In genomic region chr3:170524072-170524471, GRCh38 we compare ENCODE assay signal across 1 cellular context.
TF ChIP-seq lines count a peak whose summit lies in the region.

No MANE protein-coding gene starts in this region.

TF ChIP-seq in GM23338, 12 proteins besides CTCF, POLR2A, EP300 and RAD21 (continued from another document):
- TF ChIP-seq, protein P1, sequence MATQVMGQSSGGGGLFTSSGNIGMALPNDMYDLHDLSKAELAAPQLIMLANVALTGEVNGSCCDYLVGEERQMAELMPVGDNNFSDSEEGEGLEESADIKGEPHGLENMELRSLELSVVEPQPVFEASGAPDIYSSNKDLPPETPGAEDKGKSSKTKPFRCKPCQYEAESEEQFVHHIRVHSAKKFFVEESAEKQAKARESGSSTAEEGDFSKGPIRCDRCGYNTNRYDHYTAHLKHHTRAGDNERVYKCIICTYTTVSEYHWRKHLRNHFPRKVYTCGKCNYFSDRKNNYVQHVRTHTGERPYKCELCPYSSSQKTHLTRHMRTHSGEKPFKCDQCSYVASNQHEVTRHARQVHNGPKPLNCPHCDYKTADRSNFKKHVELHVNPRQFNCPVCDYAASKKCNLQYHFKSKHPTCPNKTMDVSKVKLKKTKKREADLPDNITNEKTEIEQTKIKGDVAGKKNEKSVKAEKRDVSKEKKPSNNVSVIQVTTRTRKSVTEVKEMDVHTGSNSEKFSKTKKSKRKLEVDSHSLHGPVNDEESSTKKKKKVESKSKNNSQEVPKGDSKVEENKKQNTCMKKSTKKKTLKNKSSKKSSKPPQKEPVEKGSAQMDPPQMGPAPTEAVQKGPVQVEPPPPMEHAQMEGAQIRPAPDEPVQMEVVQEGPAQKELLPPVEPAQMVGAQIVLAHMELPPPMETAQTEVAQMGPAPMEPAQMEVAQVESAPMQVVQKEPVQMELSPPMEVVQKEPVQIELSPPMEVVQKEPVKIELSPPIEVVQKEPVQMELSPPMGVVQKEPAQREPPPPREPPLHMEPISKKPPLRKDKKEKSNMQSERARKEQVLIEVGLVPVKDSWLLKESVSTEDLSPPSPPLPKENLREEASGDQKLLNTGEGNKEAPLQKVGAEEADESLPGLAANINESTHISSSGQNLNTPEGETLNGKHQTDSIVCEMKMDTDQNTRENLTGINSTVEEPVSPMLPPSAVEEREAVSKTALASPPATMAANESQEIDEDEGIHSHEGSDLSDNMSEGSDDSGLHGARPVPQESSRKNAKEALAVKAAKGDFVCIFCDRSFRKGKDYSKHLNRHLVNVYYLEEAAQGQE (IDR thresholded peaks at IDR 0.05; ENCODE audit: unreplicated experiment) = no peak
- TF ChIP-seq NANOG (IDR thresholded peaks at IDR 0.05; ENCODE audit: borderline replicate concordance) (no peak), POLR2AphosphoS5 (IDR thresholded peaks at IDR 0.05; ENCODE audit: low read depth) (no peak)
